In genomic region chr1:161718559-161719324, GRCh38 we compare ENCODE assay signal across 14 cellular contexts. TPM values are rescaled to one million over a fixed set of nuclear protein-coding genes. Genes with fewer than 3 reads are reported as not detected.
DNase-seq lines count a peak whose midpoint lies in the region; ATAC-seq and TF ChIP-seq lines count a peak whose summit lies in the region.
"Had no signal": no experiment of that assay in that cellular context is flagged by ENCODE, and none has a peak within 500 bp of the region (broad histone marks: within the 10 kb centered on the region; RNA-seq: fewer than 3 reads in every experiment).

No MANE protein-coding gene starts in this region.

- peak overlapping the region; percentile 43 for H3K4me3 ChIP-seq in Karpas-422 (ENCODE audit: low read length)
- H3K4me3 ChIP-seq: breast epithelium had no signal

- peak overlapping the region; percentile 95 for H3K27ac ChIP-seq in Karpas-422 (ENCODE audit: low read length)
- H3K27ac ChIP-seq: breast epithelium had no signal

- H2AFZ ChIP-seq in Karpas-422 (ENCODE audit: low read length), result no peak overlapping the region

- TF ChIP-seq CTCF in GM10266 (IDR thresholded peaks at IDR 0.05; ENCODE audit: control insufficient read depth, insufficient read depth, low read depth, missing control alignments) (no peak), nephron progenitor cell (IDR thresholded peaks at IDR 0.05) (no peak)

- peak; percentile 61 for ATAC-seq in GM18867 (IDR thresholded peaks at IDR 0.05; ENCODE audit: unreplicated experiment)
- ATAC-seq in GM21723 (IDR thresholded peaks at IDR 0.05; ENCODE audit: unreplicated experiment), result peak; percentile 71
- peak; percentile 97 for ATAC-seq in memory B cell (ENCODE audit: low read depth)
- no peak for ATAC-seq in HG03280 (IDR thresholded peaks at IDR 0.05; ENCODE audit: unreplicated experiment)
- ATAC-seq: left ventricle myocardium superior had no signal

- H3K36me3 Mint-ChIP-seq in memory B cell (no peaks in the 10 kb centered on the region), nephron progenitor cell (ENCODE audit: low read depth) (no peaks in the 10 kb centered on the region)

- H3K27me3 Mint-ChIP-seq in memory B cell, result no peaks in the 10 kb centered on the region
- H3K27me3 Mint-ChIP-seq in nephron progenitor cell (ENCODE audit: low read depth, poor library complexity), result peaks cover 58% of the 10 kb centered on the region

- no peaks in the 10 kb centered on the region for H3K27me3 ChIP-seq in Karpas-422 (ENCODE audit: low read length)
- H3K27me3 ChIP-seq: breast epithelium had no signal

- H3K27ac Mint-ChIP-seq in memory B cell (peak overlapping the region; percentile 45), nephron progenitor cell (no peak overlapping the region)

- H3K4me2 ChIP-seq in Karpas-422 (ENCODE audit: low read depth, low read length, poor library complexity, severe bottlenecking), result peak overlapping the region; percentile 86

- no peaks in the 10 kb centered on the region for H3K9me3 Mint-ChIP-seq in memory B cell
- H3K9me3 Mint-ChIP-seq in nephron progenitor cell, result no peaks in the 10 kb centered on the region
- H3K9me3 Mint-ChIP-seq: activated T-cell treated with anti-CD3 and anti-CD28 coated beads, Interleukin-2, amount 50 U/mL, for 4 hours had no signal

- peaks cover 21% of the 10 kb centered on the region for H3K79me2 ChIP-seq in Karpas-422 (ENCODE audit: low read length)

- peak; percentile 98 for DNase-seq in Karpas-422
- peak in 1 of 2 donors; percentile 42 for DNase-seq in memory B cell (ENCODE audit: low spot score in 2 of 2)
- no peak for DNase-seq in GM10266 (ENCODE audit: extremely low spot score)
- no peak for DNase-seq in nephron progenitor cell
- DNase-seq in AG20443 (ENCODE audit: low spot score), result no peak
- DNase-seq: activated T-cell treated with anti-CD3 and anti-CD28 coated beads, Interleukin-2, amount 50 U/mL, for 4 hours; DMS53; left ventricle myocardium superior; NCI-H2171 had no signal

- H4K20me1 ChIP-seq in Karpas-422 (ENCODE audit: insufficient read depth, low read depth, low read length), result peaks cover 19% of the 10 kb centered on the region

- H3K4me3 Mint-ChIP-seq in memory B cell (peak overlapping the region; percentile 63), nephron progenitor cell (no peak overlapping the region)
- H3K4me3 Mint-ChIP-seq: activated T-cell treated with anti-CD3 and anti-CD28 coated beads, Interleukin-2, amount 50 U/mL, for 4 hours had no signal

- no peaks in the 10 kb centered on the region for H3K9me2 ChIP-seq in Karpas-422 (replicated peaks; ENCODE audit: insufficient read depth, low read length)

- peaks cover 19% of the 10 kb centered on the region for H3K36me3 ChIP-seq in Karpas-422 (ENCODE audit: insufficient read depth, low read length)
- H3K36me3 ChIP-seq: breast epithelium had no signal

- H3K4me1 Mint-ChIP-seq in memory B cell (peaks cover 37% of the 10 kb centered on the region), nephron progenitor cell (peaks cover 17% of the 10 kb centered on the region)

- H3K9me3 ChIP-seq in Karpas-422 (ENCODE audit: low read length), result no peaks in the 10 kb centered on the region
- H3K9me3 ChIP-seq: breast epithelium had no signal

- peak overlapping the region; percentile 66 for H3K9ac ChIP-seq in Karpas-422 (ENCODE audit: low read length)

- peaks cover 97% of the 10 kb centered on the region for H3K4me1 ChIP-seq in Karpas-422 (ENCODE audit: low read length)
- H3K4me1 ChIP-seq: breast epithelium had no signal

RNA-seq across cellular contexts. Expression of gene FCRLB, which starts 2.6 kb away (rescaled TPM):
- 937 and 1,205 TPM in 2 replicates for total RNA-seq in Karpas-422 (2014; rRNA removed; shearing (Covaris generic); ENCODE audit: low replicate concordance)

RNA-seq across cellular contexts. Expression of gene FCRLA, which starts 11.7 kb away (rescaled TPM):
- 637 and 924 TPM in 2 replicates for total RNA-seq in Karpas-422 (2014; rRNA removed; shearing (Covaris generic); ENCODE audit: low replicate concordance)
- total RNA-seq: left ventricle myocardium superior, pulmonary artery endothelial cell had no signal

RNA-seq across cellular contexts. Expression of gene DUSP12, which starts 30.8 kb away (rescaled TPM):
- 87.8 and 102 TPM in 2 replicates for total RNA-seq in Karpas-422 (2014; rRNA removed; shearing (Covaris generic); ENCODE audit: low replicate concordance)

RNA-seq across cellular contexts. Expression of gene ATF6, which starts 47.4 kb away (rescaled TPM):
- total RNA-seq in Karpas-422 (2014; rRNA removed; shearing (Covaris generic); ENCODE audit: low replicate concordance), result 21.6 and 36.5 TPM in 2 replicates

RNA-seq across cellular contexts. Expression of gene FCGR2B, which starts 55.8 kb away (rescaled TPM):
- total RNA-seq in Karpas-422 (2014; rRNA removed; shearing (Covaris generic); ENCODE audit: low replicate concordance), result 523 and 581 TPM in 2 replicates
- total RNA-seq: pulmonary artery endothelial cell had no signal
